Comparison of ENCODE assay signal across 8 cellular contexts in the genomic region with DNA sequence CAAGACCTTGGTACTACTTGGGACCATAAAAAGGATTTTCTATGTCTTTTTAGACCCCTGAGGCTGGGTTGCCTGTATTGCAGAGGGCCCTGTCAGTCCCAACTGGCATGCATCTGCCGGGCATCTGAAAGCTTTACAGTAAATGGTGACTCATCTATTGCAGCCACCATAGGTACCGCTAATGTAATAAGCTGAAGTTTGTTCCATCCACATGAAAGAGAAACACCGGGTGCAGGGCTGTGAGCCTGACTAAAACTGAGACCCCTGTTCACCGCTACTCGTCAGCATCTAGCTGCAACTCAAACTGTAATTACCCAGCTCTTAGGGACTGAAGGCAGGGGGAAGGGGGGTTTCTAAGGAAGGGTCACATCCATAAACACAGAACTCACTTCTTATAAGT. TPM values are rescaled to one million over a fixed set of nuclear protein-coding genes. Genes with fewer than 3 reads are reported as not detected.
DNase-seq lines count a peak whose midpoint lies in the region; ATAC-seq and TF ChIP-seq lines count a peak whose summit lies in the region.

No MANE protein-coding gene starts in this region.

- no peak overlapping the region for H3K4me3 ChIP-seq in foreskin fibroblast (ENCODE audit: low read depth in 1 of 2, low read length in 2 of 2)
- H3K4me3 ChIP-seq in prostate gland, result no peak overlapping the region

- WGBS in prostate gland, result 68% methylated on average over 5 of the region's 5 CpGs

- no peak overlapping the region for H3K27ac Mint-ChIP-seq in Calu3 (ENCODE audit: unreplicated experiment)

- DNase-seq in activated CD4-positive, alpha-beta T cell treated with anti-CD3 and anti-CD28 coated beads for 48 hours, result peak; percentile 68
- peak; percentile 30 to 66 for DNase-seq in foreskin fibroblast
- DNase-seq in Calu3, result no peak
- no peak for DNase-seq in prostate gland (ENCODE audit: low spot score)
- DNase-seq in COR-L47 (lab: John Stamatoyannopoulos, UW), result no peak
- no peak for DNase-seq in ureter (ENCODE audit: low spot score)

- TF ChIP-seq POLR2A in prostate gland (IDR thresholded peaks at IDR 0.05), result no peak

- H3K27me3 ChIP-seq in prostate gland (replicated peaks; ENCODE audit: insufficient read depth), result no peaks in the 10 kb centered on the region

- H3K27me3 Mint-ChIP-seq in Calu3 (ENCODE audit: unreplicated experiment), result no peaks in the 10 kb centered on the region

- H3K4me1 ChIP-seq in prostate gland (replicated peaks), result no peaks in the 10 kb centered on the region

- H3K4me3 Mint-ChIP-seq in Calu3 (ENCODE audit: low read depth, unreplicated experiment), result no peak overlapping the region

- H3K36me3 ChIP-seq in prostate gland, result no peaks in the 10 kb centered on the region

- ATAC-seq in GM18511 (IDR thresholded peaks at IDR 0.05; ENCODE audit: unreplicated experiment), result peak; percentile 90
- peak; percentile 90 for ATAC-seq in HG02885 (IDR thresholded peaks at IDR 0.05; ENCODE audit: poor library complexity, unreplicated experiment)

- H3K36me3 Mint-ChIP-seq in Calu3 (ENCODE audit: insufficient read depth, unreplicated experiment), result no peaks in the 10 kb centered on the region

- intact Hi-C loops in Calu3 (cut with micrococcal nuclease; ENCODE audit: unreplicated experiment) (no loop called here), prostate gland (cut with DNase I) (no loop called here)

- BruUV-seq in Calu3 (replicated peaks; lab: Mats Ljungman, UMichigan), result no TSS peak

- TF ChIP-seq CTCF in foreskin fibroblast (IDR thresholded peaks at IDR 0.05; ENCODE audit: low read depth, low read length) (no peak), Calu3 (IDR thresholded peaks at IDR 0.05; ENCODE audit: unreplicated experiment) (no peak), prostate gland (IDR thresholded peaks at IDR 0.05) (no peak)

- no peaks in the 10 kb centered on the region for H3K9me3 ChIP-seq in prostate gland

- H3K4me1 Mint-ChIP-seq in Calu3 (ENCODE audit: low read depth, unreplicated experiment), result peaks cover 27% of the 10 kb centered on the region

- no peaks in the 10 kb centered on the region for H3K9me3 Mint-ChIP-seq in Calu3 (ENCODE audit: low read depth, unreplicated experiment)

- no peak overlapping the region for H3K27ac ChIP-seq in prostate gland

- CTCF ChIA-PET in Calu3 (lab: Charles Lee), result no interaction called here

RNA-seq across cellular contexts. Expression of a gene that starts 49.5 kb away (rescaled TPM):
- total RNA-seq in Calu3 (2022), result 0.81 and 1.4 TPM in 2 replicates
- 10 to 100 TPM in 1 of 2 donors, 1 to 10 TPM in 1; 9.5 to 34.8 TPM for total RNA-seq in prostate gland
- 24.7 TPM for total RNA-seq in ureter

Comparison
In these comparisons a context has a peak if more than half of its experiments do, and no peak if none do; other contexts are left out.
1. DNase-seq: peak in activated CD4-positive, alpha-beta T cell treated with anti-CD3 and anti-CD28 coated beads for 48 hours (single experiment) and foreskin fibroblast (2 of 2); none in Calu3 (single experiment), prostate gland (single experiment), COR-L47 (single experiment) and ureter (single experiment).